In genomic region chr20:330233-331149, GRCh38 we compare ENCODE assay signal across 7 cellular contexts. TPM values are rescaled to one million over a fixed set of nuclear protein-coding genes. Genes with fewer than 3 reads are reported as not detected.
DNase-seq lines count a peak whose midpoint lies in the region; ATAC-seq and TF ChIP-seq lines count a peak whose summit lies in the region.

No MANE protein-coding gene starts in this region.

- H3K36me3 ChIP-seq in neuronal stem cell (replicated peaks in 1 of 2; ENCODE audit: control insufficient read depth in 2 of 2, insufficient read depth in 2 of 2, low read length in 2 of 2): peaks cover 22 to 38% of the 10 kb centered on the region in 2 donors

- no peak overlapping the region for H3K4me3 Mint-ChIP-seq in activated T-cell treated with anti-CD3 and anti-CD28 coated beads, Interleukin-2, amount 50 U/mL, for 72 hours

- no peak overlapping the region for H3K27ac Mint-ChIP-seq in activated T-cell treated with anti-CD3 and anti-CD28 coated beads, Interleukin-2, amount 50 U/mL, for 72 hours

- TF ChIP-seq CTCF in GM10248 (IDR thresholded peaks at IDR 0.05; ENCODE audit: control extremely low read depth, extremely low read depth, low read depth, missing control alignments) (peak; percentile 85), fibroblast of mammary gland (conservative IDR thresholded peaks at IDR 0.05; ENCODE audit: control insufficient read depth, insufficient read depth, low read depth, low read length) (peak; percentile 93)

- no peak overlapping the region for H2BK12ac ChIP-seq in neuronal stem cell (ENCODE audit: low read length)

- H3K4me1 ChIP-seq in neuronal stem cell (ENCODE audit: control insufficient read depth in 2 of 2, insufficient read depth in 1 of 2, low read depth in 1 of 2, low read length in 2 of 2): peaks cover 23 to 31% of the 10 kb centered on the region in 2 donors

- H3K14ac ChIP-seq in neuronal stem cell (ENCODE audit: low read length): no peak overlapping the region

- no peak overlapping the region for H3K4me2 ChIP-seq in neuronal stem cell (ENCODE audit: insufficient read depth, low read length, poor library complexity, severe bottlenecking)

- H4K91ac ChIP-seq in neuronal stem cell (ENCODE audit: low read depth, low read length, poor library complexity): no peak overlapping the region

- no peak overlapping the region for H3K9ac ChIP-seq in neuronal stem cell (ENCODE audit: low read depth, low read length, poor library complexity)

- no peak overlapping the region for H3K4ac ChIP-seq in neuronal stem cell (ENCODE audit: low read length)

- peaks cover 29% of the 10 kb centered on the region for H3K4me1 Mint-ChIP-seq in activated T-cell treated with anti-CD3 and anti-CD28 coated beads, Interleukin-2, amount 50 U/mL, for 72 hours (ENCODE audit: low read depth)

- H3K27me3 ChIP-seq in neuronal stem cell (ENCODE audit: control insufficient read depth in 3 of 3, insufficient read depth in 3 of 3, low read depth in 1 of 3, low read length in 3 of 3): no peaks in the 10 kb centered on the region

- H3K27ac ChIP-seq in neuronal stem cell (replicated peaks; ENCODE audit: low read length): peak overlapping the region; percentile 14

- H3K27me3 Mint-ChIP-seq in activated T-cell treated with anti-CD3 and anti-CD28 coated beads, Interleukin-2, amount 50 U/mL, for 72 hours (ENCODE audit: low read depth): no peaks in the 10 kb centered on the region

- H2AK5ac ChIP-seq in neuronal stem cell (ENCODE audit: low read depth, low read length): no peak overlapping the region

- H2BK5ac ChIP-seq in neuronal stem cell (ENCODE audit: low read length): no peak overlapping the region

- CTCF ChIA-PET in GM10248 (lab: Yijun Ruan, JAX): interaction anchor here (0.6 to 6.3 kb wide), 43 partner anchors 10 to 336 kb away, joined by 3 to 83 read pairs (median 4); partner anchors contain the start of genes CSNK2A1, DEFB129, NRSN2 and ZCCHC3

- POLR2A ChIA-PET in GM10248 (lab: Yijun Ruan, JAX): no interaction called here

- H2BK15ac ChIP-seq in neuronal stem cell (ENCODE audit: low read length): no peak overlapping the region

- H3K4me3 ChIP-seq in Jurkat, Clone E6-1 (ENCODE audit: low read length): no peak overlapping the region
- H3K4me3 ChIP-seq in fibroblast of mammary gland (ENCODE audit: control insufficient read depth, low read depth, low read length) (no peak overlapping the region), neuronal stem cell (ENCODE audit: low read length in 2 of 2) (no peak overlapping the region)

- H3K9me3 ChIP-seq in neuronal stem cell (replicated peaks in 1 of 2; ENCODE audit: control insufficient read depth in 2 of 2, insufficient read depth in 1 of 2, low read depth in 1 of 2, low read length in 2 of 2): peaks cover 0 to 2% of the 10 kb centered on the region in 2 donors

- peak; percentile 42 for ATAC-seq in activated T-cell treated with anti-CD3 and anti-CD28 coated beads, Interleukin-2, amount 50 U/mL, for 72 hours (replicated peaks in 1 of 2)
- no peak for ATAC-seq in HG03571 (IDR thresholded peaks at IDR 0.05; ENCODE audit: unreplicated experiment)

- H2AFZ ChIP-seq in neuronal stem cell (ENCODE audit: low read length): no peak overlapping the region

- H3K23ac ChIP-seq in neuronal stem cell (ENCODE audit: low read depth, low read length, poor library complexity): no peak overlapping the region

- no peak overlapping the region for H3K18ac ChIP-seq in neuronal stem cell (ENCODE audit: low read length)

- no peaks in the 10 kb centered on the region for H3K9me3 Mint-ChIP-seq in activated T-cell treated with anti-CD3 and anti-CD28 coated beads, Interleukin-2, amount 50 U/mL, for 72 hours

- H3K36me3 Mint-ChIP-seq in activated T-cell treated with anti-CD3 and anti-CD28 coated beads, Interleukin-2, amount 50 U/mL, for 72 hours (ENCODE audit: insufficient read depth in 2 of 2): no peaks in the 10 kb centered on the region

- H4K8ac ChIP-seq in neuronal stem cell (ENCODE audit: low read depth, low read length): no peak overlapping the region

- peak; percentile 80 for DNase-seq in GM10248 (ENCODE audit: extremely low spot score)
- peak; percentile 51 for DNase-seq in Jurkat, Clone E6-1 (ENCODE audit: low read depth, low spot score)
- peak; percentile 38 for DNase-seq in OCI-M2 (lab: John Stamatoyannopoulos, UW; ENCODE audit: unreplicated experiment)
- DNase-seq in activated T-cell treated with anti-CD3 and anti-CD28 coated beads, Interleukin-2, amount 50 U/mL, for 72 hours: peak; percentile 69 to 72
- DNase-seq in fibroblast of mammary gland (ENCODE audit: low read depth): peak; percentile 83
- peak; percentile 67 for DNase-seq in neuronal stem cell (ENCODE audit: low spot score)

- WGBS in neuronal stem cell (ENCODE audit: extremely low coverage in 2 of 2, insufficient read length in 2 of 2, insufficient replicate concordance in 1 of 2), 2 donors: no CpG with 5 or more reads among the region's 16 CpGs

- H3K79me1 ChIP-seq in neuronal stem cell (ENCODE audit: low read depth, low read length): peaks cover 10% of the 10 kb centered on the region

- no peak overlapping the region for H2BK120ac ChIP-seq in neuronal stem cell (ENCODE audit: low read depth, low read length)

RNA-seq across cellular contexts. Expression of gene SOX12, which starts 5.1 kb away (rescaled TPM):
- 18.5 TPM for polyA plus RNA-seq in Jurkat, Clone E6-1 (2012; ENCODE audit: insufficient read depth, insufficient read length)
- total RNA-seq in activated T-cell treated with anti-CD3 and anti-CD28 coated beads, Interleukin-2, amount 50 U/mL, for 72 hours: 10 to 100 TPM in 1 of 2 donors, 1 to 10 TPM in 1; 7.8 to 11.7 TPM
- polyA plus RNA-seq in neuronal stem cell (2013, experiment 1 of 2): 52.4 TPM
- polyA plus RNA-seq in neuronal stem cell (2013, experiment 2 of 2): 51.5 TPM

RNA-seq across cellular contexts. Expression of gene NRSN2, which starts 16.4 kb away (rescaled TPM):
- not detected for polyA plus RNA-seq in Jurkat, Clone E6-1 (2012; ENCODE audit: insufficient read depth, insufficient read length)
- 10 to 100 TPM; 12.9 to 14.7 TPM for total RNA-seq in activated T-cell treated with anti-CD3 and anti-CD28 coated beads, Interleukin-2, amount 50 U/mL, for 72 hours
- polyA plus RNA-seq in neuronal stem cell (2013, experiment 1 of 2): 27.7 TPM
- 26.1 TPM for polyA plus RNA-seq in neuronal stem cell (2013, experiment 2 of 2)

RNA-seq across cellular contexts. Expression of gene ZCCHC3, which starts 33.1 kb away (rescaled TPM):
- polyA plus RNA-seq in Jurkat, Clone E6-1 (2012; ENCODE audit: insufficient read depth, insufficient read length): 22.0 TPM
- total RNA-seq in activated T-cell treated with anti-CD3 and anti-CD28 coated beads, Interleukin-2, amount 50 U/mL, for 72 hours: 10 to 100 TPM; 21.3 to 21.6 TPM
- polyA plus RNA-seq in neuronal stem cell (2013, experiment 1 of 2): 40.2 TPM
- 40.1 TPM for polyA plus RNA-seq in neuronal stem cell (2013, experiment 2 of 2)

RNA-seq across cellular contexts. Expression of gene C20orf96, which starts 39.9 kb away (rescaled TPM):
- 26.2 TPM for polyA plus RNA-seq in Jurkat, Clone E6-1 (2012; ENCODE audit: insufficient read depth, insufficient read length)
- 1 to 10 TPM; 6.4 to 9.4 TPM for total RNA-seq in activated T-cell treated with anti-CD3 and anti-CD28 coated beads, Interleukin-2, amount 50 U/mL, for 72 hours
- 23.9 TPM for polyA plus RNA-seq in neuronal stem cell (2013, experiment 1 of 2)
- polyA plus RNA-seq in neuronal stem cell (2013, experiment 2 of 2): 23.8 TPM

RNA-seq across cellular contexts. Expression of gene TRIB3, which starts 50.1 kb away (rescaled TPM):
- polyA plus RNA-seq in Jurkat, Clone E6-1 (2012; ENCODE audit: insufficient read depth, insufficient read length): 19.0 TPM
- 100 to 1,000 TPM; 165 to 281 TPM for total RNA-seq in activated T-cell treated with anti-CD3 and anti-CD28 coated beads, Interleukin-2, amount 50 U/mL, for 72 hours
- 5.1 TPM for polyA plus RNA-seq in neuronal stem cell (2013, experiment 1 of 2)
- polyA plus RNA-seq in neuronal stem cell (2013, experiment 2 of 2): 4.6 TPM
